Comparison of ENCODE assay signal across 8 cellular contexts in the genomic region with DNA sequence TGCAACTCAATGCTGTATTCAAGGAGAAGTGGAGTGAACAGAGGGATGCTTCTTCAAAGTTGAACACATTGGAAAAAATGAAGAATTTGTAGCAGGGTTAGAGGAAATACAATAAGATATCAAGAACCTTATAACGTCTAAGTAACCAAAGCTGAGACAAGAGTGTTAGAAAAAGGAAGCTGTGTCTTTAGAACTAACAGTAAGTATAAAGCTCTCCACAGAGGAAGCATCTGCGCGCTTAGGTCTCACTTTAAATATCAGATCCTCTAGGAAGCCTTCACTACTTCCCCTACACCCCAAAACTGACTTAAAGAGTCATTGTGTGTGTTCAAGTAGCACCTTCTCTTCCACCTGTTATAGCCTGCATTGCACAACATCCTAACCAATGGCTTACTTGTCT. TPM values are rescaled to one million over a fixed set of nuclear protein-coding genes. Genes with fewer than 3 reads are reported as not detected.
A peak's percentile ranks its signal among the peaks of the same experiment; 100 is the strongest.
DNase-seq lines count a peak whose midpoint lies in the region; ATAC-seq and TF ChIP-seq lines count a peak whose summit lies in the region.

No MANE protein-coding gene starts in this region.

- H3K27ac ChIP-seq in prostate gland: no peak overlapping the region

- H3K9me3 ChIP-seq in prostate gland: no peaks in the 10 kb centered on the region

- WGBS in prostate gland: 78% methylated on average over 3 of the region's 3 CpGs

- H3K27ac Mint-ChIP-seq in stimulated activated naive CD8-positive, alpha-beta T cell treated with anti-CD3 and anti-CD28 coated beads, Interleukin-15, Interleukin-2, amounts not matched to agents 100 ng/mL and 50 ng/mL, for 24 hours: peak overlapping the region; percentile 75
- H3K27ac Mint-ChIP-seq in dendritic cell treated with granulocyte-macrophage colony-stimulating factor and Interleukin-4, amounts not matched to agents 40 ng/mL and 50 ng/mL, for 4 days: peak overlapping the region; percentile 77

- no peak for TF ChIP-seq CTCF in GM20000 (IDR thresholded peaks at IDR 0.05; ENCODE audit: extremely low read depth, missing control alignments)
- TF ChIP-seq CTCF in foreskin fibroblast (IDR thresholded peaks at IDR 0.05; ENCODE audit: low read depth, low read length): no peak
- TF ChIP-seq CTCF in prostate gland (IDR thresholded peaks at IDR 0.05): no peak

- intact Hi-C loops in dendritic cell treated with granulocyte-macrophage colony-stimulating factor and Interleukin-4, amounts not matched to agents 40 ng/mL and 50 ng/mL, for 4 days (cut with micrococcal nuclease): loop anchor here (5.0 kb wide), 1 partner anchor 132 kb away; no protein-coding TSS in a partner anchor
- intact Hi-C loops in prostate gland (cut with DNase I): no loop called here

- peaks cover 20% of the 10 kb centered on the region for H3K27me3 Mint-ChIP-seq in stimulated activated naive CD8-positive, alpha-beta T cell treated with anti-CD3 and anti-CD28 coated beads, Interleukin-15, Interleukin-2, amounts not matched to agents 100 ng/mL and 50 ng/mL, for 24 hours
- H3K27me3 Mint-ChIP-seq in dendritic cell treated with granulocyte-macrophage colony-stimulating factor and Interleukin-4, amounts not matched to agents 40 ng/mL and 50 ng/mL, for 4 days: peaks cover 9% of the 10 kb centered on the region

- no peak for TF ChIP-seq POLR2A in prostate gland (IDR thresholded peaks at IDR 0.05)

- H3K27me3 ChIP-seq in prostate gland (replicated peaks; ENCODE audit: insufficient read depth): no peaks in the 10 kb centered on the region

- no peaks in the 10 kb centered on the region for H3K9me3 Mint-ChIP-seq in stimulated activated naive CD8-positive, alpha-beta T cell treated with anti-CD3 and anti-CD28 coated beads, Interleukin-15, Interleukin-2, amounts not matched to agents 100 ng/mL and 50 ng/mL, for 24 hours
- no peaks in the 10 kb centered on the region for H3K9me3 Mint-ChIP-seq in dendritic cell treated with granulocyte-macrophage colony-stimulating factor and Interleukin-4, amounts not matched to agents 40 ng/mL and 50 ng/mL, for 4 days

- no peak for DNase-seq in stimulated activated naive CD8-positive, alpha-beta T cell treated with anti-CD3 and anti-CD28 coated beads, Interleukin-15, Interleukin-2, amounts not matched to agents 100 U/mL and 50 U/mL, for 24 hours
- DNase-seq in GM20000 (ENCODE audit: low spot score): no peak
- DNase-seq in DMS79 treated with DMSO at 0.1 percent for 48 hours (lab: John Stamatoyannopoulos, UW): no peak
- DNase-seq in foreskin fibroblast: no peak
- no peak for DNase-seq in prostate gland (ENCODE audit: low spot score)

- peaks cover 39% of the 10 kb centered on the region for H3K4me1 Mint-ChIP-seq in stimulated activated naive CD8-positive, alpha-beta T cell treated with anti-CD3 and anti-CD28 coated beads, Interleukin-15, Interleukin-2, amounts not matched to agents 100 ng/mL and 50 ng/mL, for 24 hours (ENCODE audit: low read depth)
- H3K4me1 Mint-ChIP-seq in dendritic cell treated with granulocyte-macrophage colony-stimulating factor and Interleukin-4, amounts not matched to agents 40 ng/mL and 50 ng/mL, for 4 days (ENCODE audit: low read depth): peaks cover 31% of the 10 kb centered on the region

- ATAC-seq in stimulated activated naive CD8-positive, alpha-beta T cell treated with anti-CD3 and anti-CD28 coated beads, Interleukin-15, Interleukin-2, amounts not matched to agents 100 U/mL and 50 U/mL, for 24 hours: no peak
- ATAC-seq in HG03439 (IDR thresholded peaks at IDR 0.05; ENCODE audit: unreplicated experiment): peak; percentile 15

- H3K4me3 ChIP-seq in foreskin fibroblast (ENCODE audit: low read depth in 1 of 2, low read length in 2 of 2) (no peak overlapping the region), prostate gland (no peak overlapping the region)

- no peaks in the 10 kb centered on the region for H3K36me3 Mint-ChIP-seq in stimulated activated naive CD8-positive, alpha-beta T cell treated with anti-CD3 and anti-CD28 coated beads, Interleukin-15, Interleukin-2, amounts not matched to agents 100 ng/mL and 50 ng/mL, for 24 hours (ENCODE audit: low read depth)
- H3K36me3 Mint-ChIP-seq in dendritic cell treated with granulocyte-macrophage colony-stimulating factor and Interleukin-4, amounts not matched to agents 40 ng/mL and 50 ng/mL, for 4 days (ENCODE audit: low read depth): no peaks in the 10 kb centered on the region

- H3K36me3 ChIP-seq in prostate gland: no peaks in the 10 kb centered on the region

- no peaks in the 10 kb centered on the region for H3K4me1 ChIP-seq in prostate gland (replicated peaks)

- H3K4me3 Mint-ChIP-seq in stimulated activated naive CD8-positive, alpha-beta T cell treated with anti-CD3 and anti-CD28 coated beads, Interleukin-15, Interleukin-2, amounts not matched to agents 100 ng/mL and 50 ng/mL, for 24 hours: peak overlapping the region; percentile 78
- peak overlapping the region; percentile 33 for H3K4me3 Mint-ChIP-seq in dendritic cell treated with granulocyte-macrophage colony-stimulating factor and Interleukin-4, amounts not matched to agents 40 ng/mL and 50 ng/mL, for 4 days

RNA-seq across cellular contexts. Expression of a gene that starts 43.0 kb away (rescaled TPM):
- total RNA-seq in prostate gland: 1 to 10 TPM; 1.1 to 1.6 TPM
